ENCODE assay signal across 30 cellular contexts in the genomic region with DNA sequence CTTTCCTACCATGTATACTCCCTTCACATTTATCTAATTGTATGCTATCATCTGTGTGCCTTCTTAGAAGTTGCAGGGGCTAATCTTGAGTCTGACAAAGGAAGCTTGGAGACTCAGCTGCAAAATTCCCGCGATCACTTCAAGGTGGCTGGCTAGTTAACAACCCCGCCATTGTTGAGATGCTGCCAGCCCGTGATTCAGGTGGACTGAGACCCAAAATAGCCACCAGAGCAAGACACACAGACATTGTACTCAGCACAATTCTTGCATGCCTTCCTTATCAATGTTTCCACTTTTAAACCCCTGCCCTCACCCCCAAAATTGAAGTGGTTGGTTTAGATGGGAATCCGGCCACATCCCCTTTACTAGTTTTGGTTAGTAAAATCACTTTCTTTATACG.
"Had no signal": no experiment of that assay in that cellular context is flagged by ENCODE, and none has a peak within 500 bp of the region (broad histone marks: within the 10 kb centered on the region; RNA-seq: fewer than 3 reads in every experiment).

No MANE protein-coding gene starts in this region.

- ATAC-seq: activated CD4-positive, alpha-beta T cell treated with anti-CD3 and anti-CD28 coated beads for 36 hours; activated CD4-positive, CD25-positive, alpha-beta regulatory T cell treated with anti-CD3 and anti-CD28 coated beads, Interleukin-2, amount 50 U/mL, for 24 hours; activated naive CD4-positive, alpha-beta T cell treated with anti-CD3 and anti-CD28 coated beads, Interleukin-2, amount 50 U/mL, for 72 hours; activated naive CD8-positive, alpha-beta T cell treated with anti-CD3 and anti-CD28 coated beads, Interleukin-2, amount 50 U/mL, for 24 hours; activated T-cell treated with anti-CD3 and anti-CD28 coated beads, Interleukin-2, amount 50 U/mL, for 4 hours; K562 had no signal

- H3K27me3 Mint-ChIP-seq: activated CD4-positive, alpha-beta memory T cell treated with anti-CD3 and anti-CD28 coated beads for 36 hours; activated CD4-positive, alpha-beta T cell treated with anti-CD3 and anti-CD28 coated beads for 36 hours; activated naive CD8-positive, alpha-beta T cell treated with anti-CD3 and anti-CD28 coated beads, Interleukin-2, amount 50 U/mL, for 24 hours; brain had no signal

- H3K36me3 Mint-ChIP-seq: activated CD4-positive, alpha-beta memory T cell treated with anti-CD3 and anti-CD28 coated beads for 36 hours; activated naive CD4-positive, alpha-beta T cell treated with anti-CD3 and anti-CD28 coated beads, Interleukin-2, amount 50 U/mL, for 72 hours; brain had no signal

- H3K9me3 Mint-ChIP-seq: brain had no signal

- H3K4me1 Mint-ChIP-seq: activated CD4-positive, alpha-beta T cell treated with anti-CD3 and anti-CD28 coated beads for 36 hours; activated naive CD8-positive, alpha-beta T cell treated with anti-CD3 and anti-CD28 coated beads, Interleukin-2, amount 50 U/mL, for 24 hours; brain had no signal

- DNase-seq: activated CD4-positive, alpha-beta memory T cell treated with anti-CD3 and anti-CD28 coated beads for 36 hours; activated CD4-positive, alpha-beta T cell treated with anti-CD3 and anti-CD28 coated beads for 36 hours; activated CD4-positive, alpha-beta T cell treated with anti-CD3 and anti-CD28 coated beads, Interleukin-2, amount 50 U/mL, for 1 hour; activated CD8-positive, alpha-beta memory T cell treated with anti-CD3 and anti-CD28 coated beads, Interleukin-2, amount 50 U/mL, for 4 hours; activated gamma-delta T cell treated with Interleukin-2 at 50 U/mL for 16 hours; activated naive CD4-positive, alpha-beta T cell treated with anti-CD3 and anti-CD28 coated beads for 36 hours; activated naive CD8-positive, alpha-beta T cell treated with anti-CD3 and anti-CD28 coated beads, Interleukin-2, amount 50 U/mL, for 24 hours; activated T-cell treated with anti-CD3 and anti-CD28 coated beads for 4 hours; activated T-cell treated with anti-CD3 and anti-CD28 coated beads, Interleukin-2, amount 50 U/mL, for 4 hours; anterior cingulate cortex; central memory CD4-positive, alpha-beta T cell; NCI-H1417; NCI-H146; NCI-H187; NCI-H2029 treated with DMSO at 0.1 percent for 48 hours; NCI-H2107; NCI-H345; NCI-H510A; NCI-H526; NCI-H774; PC-9; SHP77; SK-N-SH had no signal

- H3K27ac Mint-ChIP-seq: activated CD4-positive, alpha-beta memory T cell treated with anti-CD3 and anti-CD28 coated beads for 36 hours; activated CD4-positive, alpha-beta T cell treated with anti-CD3 and anti-CD28 coated beads for 36 hours; activated naive CD4-positive, alpha-beta T cell treated with anti-CD3 and anti-CD28 coated beads for 36 hours; activated naive CD4-positive, alpha-beta T cell treated with anti-CD3 and anti-CD28 coated beads, Interleukin-2, amount 50 U/mL, for 72 hours; activated naive CD8-positive, alpha-beta T cell treated with anti-CD3 and anti-CD28 coated beads, Interleukin-2, amount 50 U/mL, for 24 hours; activated T-helper 1 cell treated with anti-CD3 and anti-CD28 coated beads, Interleukin-12 subunit alpha, Interleukin-12 subunit beta, Interleukin-2, Interleukin-4 antibody, amounts not matched to agents 30 ng/mL and 10 ng/mL and 1 ng/mL, durations not matched to agents 14 hours and 24 hours and 36 hours; brain; T-helper 1 cell treated with Interleukin-12 subunit alpha and Interleukin-12 subunit beta and Interleukin-4 antibody, amounts not matched to agents 30 μg/mL and 1 μg/mL, for 36 hours; T-helper 2 cell treated with Interferon-gamma antibody and Interleukin-4, amounts not matched to agents 5 μg/mL and 100 μg/mL, for 36 hours had no signal

- H3K4me3 Mint-ChIP-seq: activated CD4-positive, alpha-beta memory T cell treated with anti-CD3 and anti-CD28 coated beads for 36 hours; activated CD4-positive, alpha-beta T cell treated with anti-CD3 and anti-CD28 coated beads for 36 hours; activated naive CD4-positive, alpha-beta T cell treated with anti-CD3 and anti-CD28 coated beads for 36 hours; activated naive CD8-positive, alpha-beta T cell treated with anti-CD3 and anti-CD28 coated beads, Interleukin-2, amount 50 U/mL, for 24 hours; activated T-cell treated with anti-CD3 and anti-CD28 coated beads, Interleukin-2, amount 50 U/mL, for 4 hours; activated T-helper 1 cell treated with anti-CD3 and anti-CD28 coated beads, Interleukin-12 subunit alpha, Interleukin-12 subunit beta, Interleukin-2, Interleukin-4 antibody, amounts not matched to agents 30 ng/mL and 10 ng/mL and 1 ng/mL, durations not matched to agents 14 hours and 24 hours and 36 hours; brain; T-helper 1 cell treated with Interleukin-12 subunit alpha and Interleukin-12 subunit beta and Interleukin-4 antibody, amounts not matched to agents 30 μg/mL and 1 μg/mL, for 36 hours; T-helper 2 cell treated with Interferon-gamma antibody and Interleukin-4, amounts not matched to agents 5 μg/mL and 100 μg/mL, for 36 hours had no signal
